Comparison of ENCODE assay signal across 25 cellular contexts in the genomic region with DNA sequence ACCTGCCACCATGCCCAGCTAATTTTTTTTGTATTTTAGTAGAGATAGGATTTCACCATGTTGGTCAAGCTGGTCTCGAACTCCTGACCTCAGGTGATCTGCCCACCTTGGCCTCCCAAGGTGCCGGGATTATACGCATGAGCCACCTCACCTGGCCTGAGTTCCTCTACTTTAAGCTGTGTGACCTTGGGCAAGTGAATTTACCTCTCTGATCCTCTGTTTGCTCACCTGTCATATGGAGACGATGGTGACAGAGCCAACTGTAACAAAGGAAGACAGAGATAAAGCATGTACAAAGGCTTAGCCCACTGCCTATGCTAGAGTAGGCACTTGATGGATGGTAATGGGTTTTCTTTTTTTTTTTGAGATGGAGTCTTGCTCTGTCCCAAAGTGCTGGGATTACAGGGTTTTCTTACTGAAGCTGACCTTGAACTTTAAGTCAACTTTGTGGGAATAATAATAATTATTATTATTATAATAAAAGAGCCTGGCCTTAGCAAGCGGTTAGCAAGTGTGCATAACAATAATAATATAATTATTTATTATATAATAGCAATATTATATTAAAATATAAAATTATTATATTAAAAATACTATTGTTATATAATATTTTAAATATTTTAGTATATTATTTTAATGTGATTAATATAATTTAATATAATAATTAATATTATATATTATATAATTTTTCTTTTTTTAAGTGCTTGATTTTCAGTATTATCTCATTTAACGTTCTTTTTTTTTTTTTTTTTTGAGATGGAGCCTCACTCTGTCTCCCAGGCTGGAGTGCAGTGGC. TPM values are rescaled to one million over a fixed set of nuclear protein-coding genes. Genes with fewer than 3 reads are reported as not detected.
"Had no signal": no experiment of that assay in that cellular context is flagged by ENCODE, and none has a peak within 500 bp of the region (broad histone marks: within the 10 kb centered on the region; RNA-seq: fewer than 3 reads in every experiment).

No MANE protein-coding gene starts in this region.

- H3K9me3 ChIP-seq: psoas muscle, testis, tibial nerve had no signal

- H3K4me3 ChIP-seq: coronary artery, heart right ventricle, psoas muscle, testis, tibial nerve had no signal

- DNase-seq: effector CD4-positive, alpha-beta T cell; endodermal cell; foreskin melanocyte; heart right ventricle; hypothalamus; mammary epithelial cell; naive thymus-derived CD4-positive, alpha-beta T cell; nephron progenitor cell; psoas muscle; retina; stimulated activated CD4-positive, alpha-beta T cell treated with anti-CD3 and anti-CD28 coated beads, Interleukin-2, amount 100 ng/mL, for 24 hours; stimulated activated CD4-positive, alpha-beta T cell treated with anti-CD3 and anti-CD28 coated beads, Interleukin-4, amount 100 ng/mL, for 4 hours; stimulated activated naive B cell treated with anti-CD40 and anti-IgM and Interleukin-4, amounts not matched to agents 10 μg/mL and 1 μg/mL and 100 μg/mL, for 72 hours; stimulated activated naive CD8-positive, alpha-beta T cell treated with anti-CD3 and anti-CD28 coated beads, Interleukin-15, amount 100 ng/mL, for 72 hours; testis had no signal

- H3K4me1 ChIP-seq: heart right ventricle, psoas muscle, testis, tibial nerve had no signal

- H3K27ac ChIP-seq: coronary artery, heart right ventricle, psoas muscle, testis, tibial nerve had no signal

- ATAC-seq: heart right ventricle; left lobe of liver; naive thymus-derived CD4-positive, alpha-beta T cell; psoas muscle; sciatic nerve; stimulated activated naive B cell treated with anti-CD40 and anti-IgM and Interleukin-4, amounts not matched to agents 10 μg/mL and 1 μg/mL and 100 μg/mL, for 72 hours; stimulated activated naive CD8-positive, alpha-beta T cell treated with anti-CD3 and anti-CD28 coated beads, Interleukin-15, amount 100 ng/mL, for 72 hours had no signal

- FAIRE-seq: islet of Langerhans had no signal

- H3K36me3 ChIP-seq: heart right ventricle, tibial nerve had no signal

- H3K27me3 ChIP-seq: testis, tibial nerve had no signal

RNA-seq across cellular contexts. Expression of a gene that starts 1.3 kb away (rescaled TPM):
- total RNA-seq: dermis microvascular lymphatic vessel endothelial cell, endodermal cell, glomerular endothelial cell, heart right ventricle, mammary epithelial cell, mesenteric fat pad, omental fat pad, psoas muscle, sciatic nerve, tibial nerve, urinary bladder had no signal
- polyA plus RNA-seq: heart right ventricle, mammary epithelial cell, psoas muscle had no signal
